ENCODE assay signal across 18 cellular contexts in genomic region chr2:126535408-126535807, GRCh38.
A peak's percentile ranks its signal among the peaks of the same experiment; 100 is the strongest.
DNase-seq lines count a peak whose midpoint lies in the region; TF ChIP-seq lines count a peak whose summit lies in the region.
"Had no signal": no experiment of that assay in that cellular context is flagged by ENCODE, and none has a peak within 500 bp of the region (broad histone marks: within the 10 kb centered on the region; RNA-seq: fewer than 3 reads in every experiment).

No MANE protein-coding gene starts in this region.

- H3K27ac Mint-ChIP-seq in MCF 10A (ENCODE audit: low read depth, unreplicated experiment): no peak overlapping the region
- H3K27ac Mint-ChIP-seq in neural progenitor cell: no peak overlapping the region
- H3K27ac Mint-ChIP-seq: B cell; CD4-positive, alpha-beta T cell; CD8-positive, alpha-beta T cell had no signal

- H4K20me1 ChIP-seq in neural progenitor cell (ENCODE audit: low read depth) (no peaks in the 10 kb centered on the region), Karpas-422 (ENCODE audit: insufficient read depth, low read depth, low read length) (no peaks in the 10 kb centered on the region)
- H4K20me1 ChIP-seq: BLaER1 treated with 17β-estradiol and CSF1 and Interleukin-3, amounts not matched to agents 10 nM and 100 nM had no signal

- H3K9me2 ChIP-seq in Karpas-422 (replicated peaks; ENCODE audit: insufficient read depth, low read length): no peaks in the 10 kb centered on the region

- H3K79me2 ChIP-seq in neural progenitor cell (ENCODE audit: low read depth): no peaks in the 10 kb centered on the region
- H3K79me2 ChIP-seq in Karpas-422 (ENCODE audit: low read length): no peaks in the 10 kb centered on the region

- DNase-seq in MCF 10A (ENCODE audit: unreplicated experiment) (peak; percentile 6), breast epithelium (ENCODE audit: low spot score in 2 of 2) (no peak), esophagus muscularis mucosa (ENCODE audit: extremely low spot score) (peak; percentile 72), neural progenitor cell (ENCODE audit: low spot score) (peak; percentile 55), NCI-H2171 (lab: John Stamatoyannopoulos, UW) (no peak), 8988T (no peak), Karpas-422 (no peak)
- DNase-seq: AML-193; Caco-2; Calu3; CD4-positive, alpha-beta T cell; CD8-positive, alpha-beta T cell; DMS79 treated with DMSO at 0.1 percent for 48 hours; GF-D8 had no signal

- 91% methylated on average over 6 of the region's 6 CpGs for WGBS in esophagus muscularis mucosa

- H3K4me3 ChIP-seq in breast epithelium (no peak overlapping the region), esophagus muscularis mucosa (no peak overlapping the region), neural progenitor cell (no peak overlapping the region), Karpas-422 (ENCODE audit: low read length) (no peak overlapping the region)
- H3K4me3 ChIP-seq: A549; BLaER1 treated with 17β-estradiol and CSF1 and Interleukin-3, amounts not matched to agents 10 nM and 100 nM had no signal

- H3K4me2 ChIP-seq in neural progenitor cell (no peak overlapping the region), Karpas-422 (ENCODE audit: low read depth, low read length, poor library complexity, severe bottlenecking) (no peak overlapping the region)
- H3K4me2 ChIP-seq: A549 had no signal

- H3K4me1 ChIP-seq in breast epithelium (no peaks in the 10 kb centered on the region), esophagus muscularis mucosa (no peaks in the 10 kb centered on the region), neural progenitor cell (no peaks in the 10 kb centered on the region), Karpas-422 (ENCODE audit: low read length) (no peaks in the 10 kb centered on the region)
- H3K4me1 ChIP-seq: A549, Caco-2 had no signal

- H3K9me3 ChIP-seq in breast epithelium: no peaks in the 10 kb centered on the region
- H3K9me3 ChIP-seq in esophagus muscularis mucosa: no peaks in the 10 kb centered on the region
- no peaks in the 10 kb centered on the region for H3K9me3 ChIP-seq in neural progenitor cell (ENCODE audit: low read depth)
- no peaks in the 10 kb centered on the region for H3K9me3 ChIP-seq in Karpas-422 (ENCODE audit: low read length)
- H3K9me3 ChIP-seq: A549; BLaER1 treated with 17β-estradiol and CSF1 and Interleukin-3, amounts not matched to agents 10 nM and 100 nM; Caco-2 had no signal

- H3K27me3 Mint-ChIP-seq in MCF 10A (ENCODE audit: insufficient read depth, unreplicated experiment): peaks cover 22% of the 10 kb centered on the region
- H3K27me3 Mint-ChIP-seq in neural progenitor cell (ENCODE audit: insufficient read depth, low read depth): no peaks in the 10 kb centered on the region

- no peak overlapping the region for H3K9ac ChIP-seq in neural progenitor cell
- no peak overlapping the region for H3K9ac ChIP-seq in Karpas-422 (ENCODE audit: low read length)
- H3K9ac ChIP-seq: BLaER1 treated with 17β-estradiol and CSF1 and Interleukin-3, amounts not matched to agents 10 nM and 100 nM had no signal

- H3K27me3 ChIP-seq in breast epithelium (no peaks in the 10 kb centered on the region), esophagus muscularis mucosa (no peaks in the 10 kb centered on the region), neural progenitor cell (no peaks in the 10 kb centered on the region), Karpas-422 (ENCODE audit: low read length) (no peaks in the 10 kb centered on the region)
- H3K27me3 ChIP-seq: BLaER1 treated with 17β-estradiol and CSF1 and Interleukin-3, amounts not matched to agents 10 nM and 100 nM had no signal

- TF ChIP-seq EP300 in esophagus muscularis mucosa (IDR thresholded peaks at IDR 0.05): no peak

- POLR2A ChIA-PET in MCF 10A (lab: Yijun Ruan, JAX): no interaction called here

- H3K4me1 Mint-ChIP-seq in MCF 10A (ENCODE audit: insufficient read depth, unreplicated experiment) (peaks cover 5% of the 10 kb centered on the region), neural progenitor cell (no peaks in the 10 kb centered on the region)
- H3K4me1 Mint-ChIP-seq: B cell had no signal

- H3K4me3 Mint-ChIP-seq in MCF 10A (ENCODE audit: unreplicated experiment) (no peak overlapping the region), neural progenitor cell (no peak overlapping the region)
- H3K4me3 Mint-ChIP-seq: B cell; CD4-positive, alpha-beta T cell; CD8-positive, alpha-beta T cell had no signal

- H3F3A ChIP-seq in neural progenitor cell (ENCODE audit: low read depth): no peaks in the 10 kb centered on the region

- H2AFZ ChIP-seq in neural progenitor cell (replicated peaks): no peak overlapping the region
- no peak overlapping the region for H2AFZ ChIP-seq in Karpas-422 (ENCODE audit: low read length)

- TF ChIP-seq POLR2A in breast epithelium (IDR thresholded peaks at IDR 0.05) (no peak), esophagus muscularis mucosa (IDR thresholded peaks at IDR 0.05; ENCODE audit: low read depth) (no peak)

- H3K27ac ChIP-seq in breast epithelium (no peak overlapping the region), esophagus muscularis mucosa (replicated peaks in 1 of 4) (no peak overlapping the region), neural progenitor cell (no peak overlapping the region), Karpas-422 (ENCODE audit: low read length) (no peak overlapping the region)
- H3K27ac ChIP-seq: A549; BLaER1 treated with 17β-estradiol and CSF1 and Interleukin-3, amounts not matched to agents 10 nM and 100 nM; C4-2B had no signal

- intact Hi-C loops in MCF 10A (cut with micrococcal nuclease): no loop called here
- intact Hi-C loops in breast epithelium (cut with DNase I; ENCODE audit: low total_unique reads): no loop called here
- intact Hi-C loops in esophagus muscularis mucosa (cut with DNase I): no loop called here

- no TSS peak for BruUV-seq in MCF 10A (replicated peaks; lab: Mats Ljungman, UMichigan)

- H3K36me3 Mint-ChIP-seq in MCF 10A (ENCODE audit: insufficient read depth, unreplicated experiment) (no peaks in the 10 kb centered on the region), neural progenitor cell (no peaks in the 10 kb centered on the region)
- H3K36me3 Mint-ChIP-seq: CD8-positive, alpha-beta T cell had no signal

- CTCF ChIA-PET in MCF 10A (lab: Yijun Ruan, JAX): no interaction called here

- H3K9me3 Mint-ChIP-seq in MCF 10A (ENCODE audit: unreplicated experiment) (peaks cover 35% of the 10 kb centered on the region), neural progenitor cell (peaks cover 4% of the 10 kb centered on the region)

- TF ChIP-seq CTCF in MCF 10A (IDR thresholded peaks at IDR 0.05; ENCODE audit: unreplicated experiment) (no peak), breast epithelium (IDR thresholded peaks at IDR 0.05) (no peak), esophagus muscularis mucosa (IDR thresholded peaks at IDR 0.05) (no peak), neural progenitor cell (IDR thresholded peaks at IDR 0.05) (no peak)

- H3K36me3 ChIP-seq in breast epithelium (no peaks in the 10 kb centered on the region), esophagus muscularis mucosa (no peaks in the 10 kb centered on the region), neural progenitor cell (no peaks in the 10 kb centered on the region), Karpas-422 (ENCODE audit: insufficient read depth, low read length) (no peaks in the 10 kb centered on the region)
- H3K36me3 ChIP-seq: BLaER1 treated with 17β-estradiol and CSF1 and Interleukin-3, amounts not matched to agents 10 nM and 100 nM had no signal

Comparison
In these comparisons a context has a peak if more than half of its experiments do, and no peak if none do; other contexts are left out.
1. DNase-seq: peak in MCF 10A (single experiment), esophagus muscularis mucosa (single experiment) and neural progenitor cell (single experiment); none in breast epithelium (0 of 2), NCI-H2171 (single experiment), 8988T (single experiment) and Karpas-422 (single experiment).